Comparison of ENCODE assay signal across 8 cellular contexts in the genomic region with DNA sequence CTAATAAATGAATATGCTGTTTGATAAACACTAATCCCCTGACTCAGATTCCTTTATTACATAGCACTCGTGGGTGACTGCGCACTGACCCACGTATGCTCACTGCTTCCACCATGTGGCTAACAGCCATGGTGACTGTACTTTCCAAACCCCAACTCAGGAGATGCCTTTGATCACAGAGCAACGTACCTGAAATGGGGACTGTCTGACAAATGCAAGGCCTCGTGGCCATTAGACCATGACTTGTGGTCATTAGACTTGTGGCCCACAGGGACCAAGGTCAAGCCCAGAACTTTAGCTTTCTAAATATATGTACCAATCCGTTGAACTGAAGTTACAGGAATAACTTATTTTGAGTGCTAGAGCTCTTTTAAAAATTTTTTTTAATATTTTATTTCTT. TPM values are rescaled to one million over a fixed set of nuclear protein-coding genes. Genes with fewer than 3 reads are reported as not detected.
DNase-seq lines count a peak whose midpoint lies in the region; ATAC-seq, FAIRE-seq and TF ChIP-seq lines count a peak whose summit lies in the region.

No MANE protein-coding gene starts in this region.

- no peak overlapping the region for H3K4me3 ChIP-seq in gastroesophageal sphincter

- no peak overlapping the region for H3K27ac ChIP-seq in gastroesophageal sphincter

- H3K4me1 ChIP-seq in gastroesophageal sphincter: no peaks in the 10 kb centered on the region

- ATAC-seq in GM19395 (IDR thresholded peaks at IDR 0.05; ENCODE audit: unreplicated experiment) (peak; percentile 90), HG03460 (IDR thresholded peaks at IDR 0.05; ENCODE audit: unreplicated experiment) (peak; percentile 80), gastroesophageal sphincter (peak; percentile 64), HG02623 (IDR thresholded peaks at IDR 0.05; ENCODE audit: unreplicated experiment) (no peak)

- peak; percentile 68 for FAIRE-seq in D721Med (lab: Jason Lieb, UNC)

- TF ChIP-seq POLR2A in gastroesophageal sphincter (IDR thresholded peaks at IDR 0.05): no peak

- no peak for TF ChIP-seq EP300 in gastroesophageal sphincter (IDR thresholded peaks at IDR 0.05)

- H3K36me3 ChIP-seq in gastroesophageal sphincter: peaks cover 0 to 18% of the 10 kb centered on the region in 2 donors

- no peaks in the 10 kb centered on the region for H3K27me3 ChIP-seq in gastroesophageal sphincter

- WGBS in gastroesophageal sphincter (ENCODE audit: low coverage in 1 of 2), 2 donors: 21 to 31% methylated on average over 5 to 6 of the region's 6 CpGs

- DNase-seq in D721Med (ENCODE audit: insufficient read length, low spot score) (peak; percentile 52), RPMI7951 (ENCODE audit: low read depth) (peak; percentile 43), retina (peak; percentile 28)
- DNase-seq in activated T-helper 9 cell treated with anti-CD3 and anti-CD28 coated beads, Interleukin-2, amount 50 U/mL, for 16 hours (ENCODE audit: low read depth): peak; percentile 46

- peak; percentile 66 for TF ChIP-seq CTCF in D721Med (IDR thresholded peaks at IDR 0.05; ENCODE audit: insufficient read depth, missing control alignments)
- TF ChIP-seq CTCF in gastroesophageal sphincter (IDR thresholded peaks at IDR 0.05): peak; percentile 32 to 66 (median 46)

- H3K9me3 ChIP-seq in gastroesophageal sphincter: no peaks in the 10 kb centered on the region

RNA-seq across cellular contexts. Expression of gene CYFIP2, which starts 46.6 kb away (rescaled TPM):
- 0.10 and 0.36 TPM in 2 replicates for total RNA-seq in RPMI7951 (2014; rRNA removed; shearing (Covaris generic))
- 10 to 100 TPM; 13.7 to 50.6 (median 23.1) TPM for total RNA-seq in gastroesophageal sphincter

Comparison
In these comparisons a context has a peak if more than half of its experiments do, and no peak if none do; other contexts are left out.
1. RNA of gene CYFIP2, which starts 46.6 kb away (total RNA-seq): 13.7 to 50.6 TPM in gastroesophageal sphincter; 0.10 to 0.36 TPM in RPMI7951; every median in the first group is over 10 times any median in the second.
2. Peak in every context shown above with its lines, with median percentiles within 50 percentile points of each other: DNase-seq.